Comparison of ENCODE assay signal across 4 cellular contexts in genomic region chr6:155230986-155231385, GRCh38. TPM values are rescaled to one million over a fixed set of nuclear protein-coding genes. Genes with fewer than 3 reads are reported as not detected.
"Had no signal": no experiment of that assay in that cellular context is flagged by ENCODE, and none has a peak within 500 bp of the region (broad histone marks: within the 10 kb centered on the region; RNA-seq: fewer than 3 reads in every experiment).

No MANE protein-coding gene starts in this region.

RNA-seq across cellular contexts. Expression of gene CLDN20, which starts 32.8 kb away (rescaled TPM):
- total RNA-seq: M059J, PC-3, Right ventricle myocardium superior, SJSA1 had no signal
